Comparison of ENCODE assay signal across 22 cellular contexts in genomic region chr6:34445313-34445860, GRCh38. TPM values are rescaled to one million over a fixed set of nuclear protein-coding genes. Genes with fewer than 3 reads are reported as not detected.
"Had no signal": no experiment of that assay in that cellular context is flagged by ENCODE, and none has a peak within 500 bp of the region (broad histone marks: within the 10 kb centered on the region; RNA-seq: fewer than 3 reads in every experiment).

No MANE protein-coding gene starts in this region.

- H3K9me3 ChIP-seq: heart left ventricle, psoas muscle, spleen, tibial artery, upper lobe of left lung, uterus had no signal

- H3K27me3 ChIP-seq: heart left ventricle, spleen, upper lobe of left lung, uterus had no signal

- DNase-seq: effector memory CD8-positive, alpha-beta T cell; foreskin melanocyte; heart left ventricle; hippocampal formation; left colon; left ventricle myocardium superior; mesendoderm; naive B cell; occipital lobe; psoas muscle; retina; spleen; stimulated activated CD4-positive, alpha-beta T cell treated with anti-CD3 and anti-CD28 coated beads, Interleukin-15, amount 100 ng/mL, for 24 hours; stimulated activated CD4-positive, alpha-beta T cell treated with anti-CD3 and anti-CD28 coated beads, Interleukin-1b, Interleukin-23, amount 100 ng/mL, for 48 hours; stimulated activated CD4-positive, alpha-beta T cell treated with anti-CD3 and anti-CD28 coated beads, Interleukin-4, amount 100 ng/mL, for 24 hours; tibial artery; upper lobe of left lung; uterus had no signal

- H3K4me3 ChIP-seq: heart left ventricle, lung, psoas muscle, spleen, tibial artery, upper lobe of left lung, uterus had no signal

- H3K27ac ChIP-seq: heart left ventricle, psoas muscle, spleen, tibial artery, upper lobe of left lung, uterus had no signal

- H3K4me1 ChIP-seq: heart left ventricle, psoas muscle, spleen, tibial artery, upper lobe of left lung, uterus had no signal

- ATAC-seq: effector memory CD8-positive, alpha-beta T cell; heart left ventricle; left colon; left ventricle myocardium superior; psoas muscle; sciatic nerve; stimulated activated memory B cell treated with anti-CD40 and anti-IgM and Interleukin-4, amounts not matched to agents 10 μg/mL and 1 μg/mL and 100 μg/mL, for 72 hours had no signal

- H3K36me3 ChIP-seq: heart left ventricle, spleen, tibial artery, upper lobe of left lung, uterus had no signal

RNA-seq across cellular contexts. Expression of gene PACSIN1, which starts 20.5 kb away (rescaled TPM):
- total RNA-seq: glomerular endothelial cell had no signal
